19 cellular contexts compared by ENCODE assay signal in the genomic region with DNA sequence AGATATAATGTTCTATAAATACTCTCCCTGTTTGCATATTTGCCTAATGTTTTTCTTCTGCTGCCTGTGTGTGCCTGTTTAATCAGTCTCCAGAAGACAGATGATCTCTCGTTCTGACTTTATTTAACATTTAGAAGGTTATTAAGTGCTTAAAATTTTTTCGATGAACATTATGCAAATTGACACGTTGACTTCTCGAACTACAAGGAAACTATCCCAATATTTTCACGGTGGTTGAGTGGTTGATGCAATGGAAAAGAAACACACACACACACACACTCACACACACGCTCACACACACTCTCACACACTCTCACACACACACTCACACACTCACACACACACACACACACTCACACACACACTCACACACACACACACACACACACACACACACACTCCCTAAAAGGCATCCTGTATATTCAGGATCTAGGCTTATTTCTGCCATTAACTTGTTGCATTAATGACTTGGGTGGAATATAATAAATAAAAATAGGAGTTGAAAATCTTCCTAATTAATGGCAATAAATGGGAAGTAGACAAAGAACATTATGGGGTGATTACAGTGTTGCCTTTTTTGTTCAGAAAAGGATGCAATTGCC.
DNase-seq lines count a peak whose midpoint lies in the region; ATAC-seq and TF ChIP-seq lines count a peak whose summit lies in the region.
"Had no signal": no experiment of that assay in that cellular context is flagged by ENCODE, and none has a peak within 500 bp of the region (broad histone marks: within the 10 kb centered on the region; RNA-seq: fewer than 3 reads in every experiment).

No MANE protein-coding gene starts in this region.

- 41 to 42% methylated on average over 6 of the region's 6 CpGs for WGBS in heart right ventricle, 2 donors

- ATAC-seq in heart right ventricle: no peak
- no peak for ATAC-seq in GM18519 (IDR thresholded peaks at IDR 0.05; ENCODE audit: low FRiP score, unreplicated experiment)
- ATAC-seq: HCT116, HepG2 had no signal

- H3K27me3 Mint-ChIP-seq in brain: no peaks in the 10 kb centered on the region

- TF ChIP-seq CTCF in heart right ventricle (IDR thresholded peaks at IDR 0.05) (no peak), right atrium auricular region (IDR thresholded peaks at IDR 0.05) (no peak), brain (conservative IDR thresholded peaks at IDR 0.05) (no peak), fibroblast of the aortic adventitia (IDR thresholded peaks at IDR 0.05; ENCODE audit: insufficient read depth, low read length) (no peak), tibial artery (IDR thresholded peaks at IDR 0.05) (no peak)

- H3K27ac ChIP-seq in heart right ventricle (peak overlapping the region in 7 of 10 donors; percentile 56 to 92 (median 83)), right atrium auricular region (peak overlapping the region in 1 of 2 donors; percentile 78), tibial artery (peak overlapping the region; percentile 84 to 86), substantia nigra (ENCODE audit: low read depth, low read length, poor library complexity, severe bottlenecking) (no peak overlapping the region)
- H3K27ac ChIP-seq: Peyer's patch had no signal

- intact Hi-C loops in heart right ventricle (cut with DNase I): loop anchor here in 2 of 10 donors (5.0 to 10.0 kb wide), 2 partner anchors 52 to 79 kb away; no protein-coding TSS in a partner anchor
- intact Hi-C loops in tibial artery (cut with DNase I; ENCODE audit: low total_unique reads): no loop called here

- in situ Hi-C loops in ACHN (cut with HindIII; ENCODE audit: low pct_ligation_motif_present, low pct_unique_long_range_greater_than_20kb, low sequenced_read_pairs): no loop called here

- peaks cover 4 to 62% (median 39%) of the 10 kb centered on the region in 9 donors for H3K4me1 ChIP-seq in heart right ventricle
- H3K4me1 ChIP-seq in right atrium auricular region: peaks cover 0 to 57% of the 10 kb centered on the region in 2 donors
- peaks cover 0 to 82% (median 30%) of the 10 kb centered on the region in 4 donors for H3K4me1 ChIP-seq in tibial artery
- H3K4me1 ChIP-seq: Peyer's patch had no signal

- DNase-seq in heart right ventricle (no peak), right atrium auricular region (ENCODE audit: low spot score) (no peak), fibroblast of the aortic adventitia (ENCODE audit: low read depth) (peak; percentile 35), tibial artery (no peak), ACHN (no peak), substantia nigra (lab: John Stamatoyannopoulos, UW) (no peak)
- DNase-seq: 8988T, MG63, NCI-H1092 treated with DMSO at 0.1 percent for 48 hours, NCI-H187, NCI-H446 treated with DMSO at 0.1 percent for 48 hours, NCI-H82, Peyer's patch, SHP77 had no signal

- H3K36me3 Mint-ChIP-seq in brain: peaks cover 15% of the 10 kb centered on the region

- H3K36me3 ChIP-seq in heart right ventricle (no peaks in the 10 kb centered on the region), right atrium auricular region (no peaks in the 10 kb centered on the region), tibial artery (no peaks in the 10 kb centered on the region)
- H3K36me3 ChIP-seq: BLaER1 treated with 17β-estradiol and CSF1 and Interleukin-3, amounts not matched to agents 10 nM and 100 nM; MG63; Peyer's patch had no signal

- H3K9me3 Mint-ChIP-seq in brain: peaks cover 0 to 2% (median 0%) of the 10 kb centered on the region in 5 experiments

- H3K4me3 Mint-ChIP-seq in brain: peak overlapping the region in 1 of 5 experiments; percentile 6

- no peaks in the 10 kb centered on the region for H3K27me3 ChIP-seq in heart right ventricle
- no peaks in the 10 kb centered on the region for H3K27me3 ChIP-seq in right atrium auricular region
- H3K27me3 ChIP-seq in tibial artery: no peaks in the 10 kb centered on the region
- H3K27me3 ChIP-seq: MG63, Peyer's patch had no signal

- H3K4me1 Mint-ChIP-seq in brain: peaks cover 37% of the 10 kb centered on the region

- H3K9me3 ChIP-seq in heart right ventricle (no peaks in the 10 kb centered on the region), right atrium auricular region (no peaks in the 10 kb centered on the region), tibial artery (no peaks in the 10 kb centered on the region)
- H3K9me3 ChIP-seq: BLaER1 treated with 17β-estradiol and CSF1 and Interleukin-3, amounts not matched to agents 10 nM and 100 nM; MG63; Peyer's patch had no signal

- H3K27ac Mint-ChIP-seq in brain: peak overlapping the region in 3 of 5 experiments; percentile 1 to 27 (median 20)

- H3K4me3 ChIP-seq in heart right ventricle (no peak overlapping the region), right atrium auricular region (no peak overlapping the region), fibroblast of the aortic adventitia (ENCODE audit: low read depth, low read length) (no peak overlapping the region), tibial artery (no peak overlapping the region)
- H3K4me3 ChIP-seq: BLaER1 treated with 17β-estradiol and CSF1 and Interleukin-3, amounts not matched to agents 10 nM and 100 nM; MG63; Peyer's patch had no signal
